Comparison of ENCODE assay signal across 11 cellular contexts in genomic region chr15:78726870-78727551, GRCh38.
DNase-seq lines count a peak whose midpoint lies in the region; TF ChIP-seq lines count a peak whose summit lies in the region.
"Had no signal": no experiment of that assay in that cellular context is flagged by ENCODE, and none has a peak within 500 bp of the region (broad histone marks: within the 10 kb centered on the region; RNA-seq: fewer than 3 reads in every experiment).

No MANE protein-coding gene starts in this region.

- H4K5ac ChIP-seq in mesendoderm (ENCODE audit: low read length): no peak overlapping the region

- DNase-seq in activated CD4-positive, alpha-beta T cell treated with anti-CD3 and anti-CD28 coated beads, Interleukin-2, amount 50 U/mL, for 48 hours: peak; percentile 19 to 26
- no peak for DNase-seq in activated CD4-positive, alpha-beta T cell treated with anti-CD3 and anti-CD28 coated beads, Interleukin-2, amount 50 U/mL, for 1 hour
- DNase-seq in KBM-7: peak; percentile 83
- peak; percentile 55 for DNase-seq in WERI-Rb-1
- DNase-seq in mesendoderm: peak; percentile 92
- DNase-seq in SKM-1 (lab: John Stamatoyannopoulos, UW; ENCODE audit: unreplicated experiment): no peak
- no peak for DNase-seq in prostate gland (ENCODE audit: low spot score)
- DNase-seq in NCI-H1694 treated with DMSO at 0.1 percent for 48 hours (lab: John Stamatoyannopoulos, UW): no peak
- DNase-seq: effector CD4-positive, alpha-beta T cell; NCI-H446 treated with DMSO at 0.1 percent for 48 hours had no signal

- no peak overlapping the region for H3K4me2 ChIP-seq in mesendoderm (ENCODE audit: low read length)

- TF ChIP-seq CTCF in WERI-Rb-1 (IDR thresholded peaks at IDR 0.05; ENCODE audit: low read depth, low read length) (no peak), prostate gland (IDR thresholded peaks at IDR 0.05) (no peak)

- H3K36me3 ChIP-seq in WERI-Rb-1 (no peaks in the 10 kb centered on the region), mesendoderm (ENCODE audit: control insufficient read depth, insufficient read depth, low read length) (no peaks in the 10 kb centered on the region), prostate gland (no peaks in the 10 kb centered on the region)

- H2BK5ac ChIP-seq in mesendoderm (ENCODE audit: low read length): no peak overlapping the region

- no peaks in the 10 kb centered on the region for H3K79me2 ChIP-seq in mesendoderm (ENCODE audit: control insufficient read depth, insufficient read depth, low read length)

- H3K9me3 ChIP-seq in WERI-Rb-1 (ENCODE audit: severe bottlenecking): no peaks in the 10 kb centered on the region
- no peaks in the 10 kb centered on the region for H3K9me3 ChIP-seq in prostate gland

- no peak overlapping the region for H3K4me3 ChIP-seq in WERI-Rb-1 (ENCODE audit: low read depth, low read length)
- no peak overlapping the region for H3K4me3 ChIP-seq in mesendoderm (ENCODE audit: low read length)
- H3K4me3 ChIP-seq in prostate gland: no peak overlapping the region

- WGBS in mesendoderm (ENCODE audit: extremely low coverage, insufficient coverage, low lambda C conversion rate): no CpG with 5 or more reads among the region's 14 CpGs
- WGBS in prostate gland: 88% methylated on average over 13 of the region's 14 CpGs

- no peaks in the 10 kb centered on the region for H3K79me1 ChIP-seq in mesendoderm (ENCODE audit: low read length)

- H2AK5ac ChIP-seq in mesendoderm (ENCODE audit: low read length): no peak overlapping the region

- intact Hi-C loops in prostate gland (cut with DNase I): no loop called here

- H3K27ac ChIP-seq in WERI-Rb-1 (no peak overlapping the region), mesendoderm (ENCODE audit: low read depth, low read length) (no peak overlapping the region), prostate gland (no peak overlapping the region)
- H3K27ac ChIP-seq: C4-2B had no signal

- no peak overlapping the region for H3K18ac ChIP-seq in mesendoderm (ENCODE audit: low read length)

- no peak overlapping the region for H3K4ac ChIP-seq in mesendoderm (ENCODE audit: low read depth, low read length)

- no peak overlapping the region for H2BK120ac ChIP-seq in mesendoderm (ENCODE audit: low read depth, low read length)

- TF ChIP-seq POLR2A in prostate gland (IDR thresholded peaks at IDR 0.05): no peak

- no peak overlapping the region for H3K56ac ChIP-seq in mesendoderm (ENCODE audit: low read length)

- H3K23ac ChIP-seq in mesendoderm (ENCODE audit: low read length): no peak overlapping the region

- H4K8ac ChIP-seq in mesendoderm (ENCODE audit: low read depth, low read length): no peak overlapping the region

- no peaks in the 10 kb centered on the region for H3K27me3 ChIP-seq in WERI-Rb-1 (ENCODE audit: insufficient read depth, low read depth, severe bottlenecking)
- no peaks in the 10 kb centered on the region for H3K27me3 ChIP-seq in mesendoderm (ENCODE audit: insufficient read depth, low read length, poor library complexity)
- H3K27me3 ChIP-seq in prostate gland (replicated peaks; ENCODE audit: insufficient read depth): no peaks in the 10 kb centered on the region

- H3K4me1 ChIP-seq in mesendoderm (ENCODE audit: control insufficient read depth, low read depth, low read length): no peaks in the 10 kb centered on the region
- H3K4me1 ChIP-seq in prostate gland (replicated peaks): no peaks in the 10 kb centered on the region

- in situ Hi-C loops in KBM-7 (cut with MboI; ENCODE audit: low pct_unique_long_range_greater_than_20kb, low sequenced_read_pairs): no loop called here

- no peak overlapping the region for H3K9ac ChIP-seq in mesendoderm (ENCODE audit: low read length)

- no peak overlapping the region for H2BK15ac ChIP-seq in mesendoderm (replicated peaks; ENCODE audit: low read depth)

Comparison
In these comparisons a context has a peak if more than half of its experiments do, and no peak if none do; other contexts are left out.
1. DNase-seq: peak in activated CD4-positive, alpha-beta T cell treated with anti-CD3 and anti-CD28 coated beads, Interleukin-2, amount 50 U/mL, for 48 hours (2 of 2), KBM-7 (single experiment), WERI-Rb-1 (single experiment) and mesendoderm (single experiment); none in activated CD4-positive, alpha-beta T cell treated with anti-CD3 and anti-CD28 coated beads, Interleukin-2, amount 50 U/mL, for 1 hour (single experiment), SKM-1 (single experiment), prostate gland (single experiment) and NCI-H1694 treated with DMSO at 0.1 percent for 48 hours (single experiment).